In the genomic region with DNA sequence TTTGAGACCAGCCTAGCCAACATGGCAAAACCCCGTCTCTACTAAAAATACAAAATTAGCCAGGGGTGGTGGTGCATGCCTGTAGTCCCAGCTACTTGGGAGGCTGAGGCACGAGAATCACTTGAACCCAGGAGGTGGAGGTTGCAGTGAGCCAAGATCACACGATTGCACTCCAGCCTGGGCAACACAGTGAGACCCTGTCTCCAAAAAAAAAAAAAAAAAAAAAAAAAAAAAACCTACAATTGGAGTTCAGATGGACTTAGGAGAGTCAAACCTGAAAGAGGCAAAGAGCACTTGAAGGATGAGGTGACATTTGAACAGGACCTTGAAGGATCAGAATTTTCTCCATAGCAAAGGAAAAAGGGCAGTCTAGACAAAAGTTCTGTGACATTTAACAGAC, we compare ENCODE assay signal across 3 cellular contexts. TPM values are rescaled to one million over a fixed set of nuclear protein-coding genes. Genes with fewer than 3 reads are reported as not detected.
"Had no signal": no experiment of that assay in that cellular context is flagged by ENCODE, and none has a peak within 500 bp of the region (broad histone marks: within the 10 kb centered on the region; RNA-seq: fewer than 3 reads in every experiment).

No MANE protein-coding gene starts in this region.

RNA-seq across cellular contexts. Expression of a gene that starts 12.2 kb away (rescaled TPM):
- polyA plus RNA-seq: IgD-negative memory B cell had no signal

RNA-seq across cellular contexts. Expression of a gene that starts 32.3 kb away (rescaled TPM):
- total RNA-seq: MCF 10A, SJSA1 had no signal
